33 cellular contexts compared by ENCODE assay signal in the genomic region with DNA sequence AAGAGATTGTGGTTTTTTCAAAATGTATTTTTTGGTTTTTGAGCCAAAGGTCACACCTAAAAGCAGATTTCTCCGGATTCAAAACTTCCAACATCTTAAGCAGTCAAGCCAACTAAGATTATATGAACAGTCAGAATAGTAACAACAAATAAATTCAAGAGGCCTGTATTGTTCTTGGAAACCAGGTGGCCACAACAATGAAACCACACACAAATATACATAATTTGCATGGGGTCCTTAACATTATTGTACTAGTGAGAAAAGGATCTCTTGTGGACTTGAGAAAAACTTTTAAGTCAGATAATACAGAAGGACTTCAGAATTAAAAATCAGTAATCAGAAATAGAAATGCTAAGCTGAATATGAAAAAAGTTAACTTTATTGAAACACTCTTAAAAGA.
"Had no signal": no experiment of that assay in that cellular context is flagged by ENCODE, and none has a peak within 500 bp of the region (broad histone marks: within the 10 kb centered on the region; RNA-seq: fewer than 3 reads in every experiment).

No MANE protein-coding gene starts in this region.

- H3K9me3 ChIP-seq: esophagus muscularis mucosa, heart left ventricle, lower lobe of right lung, psoas muscle, vagina had no signal

- H3K27me3 ChIP-seq: esophagus muscularis mucosa, foreskin keratinocyte, heart left ventricle, vagina had no signal

- H3K27ac ChIP-seq: esophagus muscularis mucosa, foreskin keratinocyte, heart left ventricle, lower lobe of right lung, parathyroid adenoma, psoas muscle, vagina had no signal

- H3K9ac ChIP-seq: parathyroid adenoma had no signal

- ATAC-seq: activated CD4-positive, alpha-beta T cell treated with anti-CD3 and anti-CD28 coated beads for 36 hours; activated naive CD8-positive, alpha-beta T cell treated with anti-CD3 and anti-CD28 coated beads, Interleukin-2, amount 50 U/mL, for 24 hours; foreskin keratinocyte; heart left ventricle; left lobe of liver; lower lobe of right lung; naive thymus-derived CD8-positive, alpha-beta T cell; psoas muscle; stimulated activated memory B cell treated with anti-CD40 and anti-IgM and Interleukin-4, amounts not matched to agents 10 μg/mL and 1 μg/mL and 100 μg/mL, for 72 hours; stimulated activated naive CD8-positive, alpha-beta T cell treated with anti-CD3 and anti-CD28 coated beads, Interleukin-15, amount 100 ng/mL, for 72 hours had no signal

- H3K4me3 Mint-ChIP-seq: activated CD4-positive, alpha-beta T cell treated with anti-CD3 and anti-CD28 coated beads for 36 hours; activated naive CD4-positive, alpha-beta T cell treated with anti-CD3 and anti-CD28 coated beads for 36 hours; activated naive CD8-positive, alpha-beta T cell treated with anti-CD3 and anti-CD28 coated beads, Interleukin-2, amount 50 U/mL, for 24 hours; activated T-helper 1 cell treated with anti-CD3 and anti-CD28 coated beads, Interleukin-12 subunit alpha, Interleukin-12 subunit beta, Interleukin-2, Interleukin-4 antibody, amounts not matched to agents 30 ng/mL and 10 ng/mL and 1 ng/mL, durations not matched to agents 14 hours and 24 hours and 36 hours; endodermal cell; naive thymus-derived CD8-positive, alpha-beta T cell; neural crest cell; stimulated activated memory B cell treated with anti-CD40 and anti-IgM and Interleukin-4, amounts not matched to agents 10 μg/mL and 1 μg/mL and 100 μg/mL, for 72 hours; stimulated activated naive CD8-positive, alpha-beta T cell treated with anti-CD3 and anti-CD28 coated beads, Interleukin-15, amount 100 ng/mL, for 72 hours; type B pancreatic cell had no signal

- H3K4me1 ChIP-seq: foreskin keratinocyte, lower lobe of right lung, parathyroid adenoma had no signal

- H3K4me2 ChIP-seq: smooth muscle cell had no signal

- H3K4me3 ChIP-seq: esophagus muscularis mucosa, heart left ventricle, lower lobe of right lung, psoas muscle, smooth muscle cell, vagina had no signal

- H2AFZ ChIP-seq: parathyroid adenoma had no signal

- H3K27me3 Mint-ChIP-seq: activated CD4-positive, alpha-beta T cell treated with anti-CD3 and anti-CD28 coated beads for 36 hours; activated naive CD8-positive, alpha-beta T cell treated with anti-CD3 and anti-CD28 coated beads, Interleukin-2, amount 50 U/mL, for 24 hours; naive thymus-derived CD8-positive, alpha-beta T cell; stimulated activated memory B cell treated with anti-CD40 and anti-IgM and Interleukin-4, amounts not matched to agents 10 μg/mL and 1 μg/mL and 100 μg/mL, for 72 hours; stimulated activated naive CD8-positive, alpha-beta T cell treated with anti-CD3 and anti-CD28 coated beads, Interleukin-15, amount 100 ng/mL, for 72 hours; type B pancreatic cell had no signal

- H3K27ac Mint-ChIP-seq: activated CD4-positive, alpha-beta T cell treated with anti-CD3 and anti-CD28 coated beads for 36 hours; activated naive CD4-positive, alpha-beta T cell treated with anti-CD3 and anti-CD28 coated beads for 36 hours; activated naive CD8-positive, alpha-beta T cell treated with anti-CD3 and anti-CD28 coated beads, Interleukin-2, amount 50 U/mL, for 24 hours; activated T-helper 1 cell treated with anti-CD3 and anti-CD28 coated beads, Interleukin-12 subunit alpha, Interleukin-12 subunit beta, Interleukin-2, Interleukin-4 antibody, amounts not matched to agents 30 ng/mL and 10 ng/mL and 1 ng/mL, durations not matched to agents 14 hours and 24 hours and 36 hours; endodermal cell; stimulated activated memory B cell treated with anti-CD40 and anti-IgM and Interleukin-4, amounts not matched to agents 10 μg/mL and 1 μg/mL and 100 μg/mL, for 72 hours; stimulated activated naive CD8-positive, alpha-beta T cell treated with anti-CD3 and anti-CD28 coated beads, Interleukin-15, amount 100 ng/mL, for 72 hours; type B pancreatic cell had no signal

- H3K9me3 Mint-ChIP-seq: activated naive CD4-positive, alpha-beta T cell treated with anti-CD3 and anti-CD28 coated beads for 36 hours; activated naive CD8-positive, alpha-beta T cell treated with anti-CD3 and anti-CD28 coated beads, Interleukin-2, amount 50 U/mL, for 24 hours; activated T-helper 1 cell treated with anti-CD3 and anti-CD28 coated beads, Interleukin-12 subunit alpha, Interleukin-12 subunit beta, Interleukin-2, Interleukin-4 antibody, amounts not matched to agents 30 ng/mL and 10 ng/mL and 1 ng/mL, durations not matched to agents 14 hours and 24 hours and 36 hours; endodermal cell; neural crest cell; stimulated activated memory B cell treated with anti-CD40 and anti-IgM and Interleukin-4, amounts not matched to agents 10 μg/mL and 1 μg/mL and 100 μg/mL, for 72 hours; stimulated activated naive CD8-positive, alpha-beta T cell treated with anti-CD3 and anti-CD28 coated beads, Interleukin-15, amount 100 ng/mL, for 72 hours; type B pancreatic cell had no signal

- DNase-seq: activated CD4-positive, alpha-beta T cell treated with anti-CD3 and anti-CD28 coated beads for 36 hours; activated CD4-positive, CD25-positive, alpha-beta regulatory T cell; activated CD8-positive, alpha-beta memory T cell treated with anti-CD3 and anti-CD28 coated beads, Interleukin-2, amount 50 U/mL, for 4 hours; activated effector memory CD4-positive, alpha-beta T cell treated with anti-CD3 and anti-CD28 coated beads, Interleukin-2, amount 50 U/mL, for 16 hours; activated naive CD4-positive, alpha-beta T cell treated with anti-CD3 and anti-CD28 coated beads for 36 hours; activated naive CD8-positive, alpha-beta T cell treated with anti-CD3 and anti-CD28 coated beads, Interleukin-2, amount 50 U/mL, for 24 hours; activated T-cell treated with anti-CD3 and anti-CD28 coated beads, Interleukin-2, amount 50 U/mL, for 1 hour; amygdala; caudate nucleus; endodermal cell; foreskin keratinocyte; heart left ventricle; hypothalamus; kidney glomerular epithelial cell; lower lobe of right lung; mesenchymal stem cell; naive thymus-derived CD8-positive, alpha-beta T cell; nucleus accumbens; psoas muscle; stimulated activated CD4-positive, alpha-beta T cell treated with anti-CD3 and anti-CD28 coated beads, Interleukin-1b, Interleukin-23, amount 100 ng/mL, for 48 hours; stimulated activated CD4-positive, alpha-beta T cell treated with anti-CD3 and anti-CD28 coated beads, Interleukin-4, amount 100 ng/mL, for 4 hours; stimulated activated CD8-positive, alpha-beta memory T cell treated with anti-CD3 and anti-CD28 coated beads, Interleukin-4, amount 100 ng/mL, for 48 hours; stimulated activated naive CD8-positive, alpha-beta T cell treated with anti-CD3 and anti-CD28 coated beads, Interleukin-15, amount 100 ng/mL, for 72 hours; substantia nigra had no signal
